ENCODE assay signal across 16 cellular contexts in the genomic region with DNA sequence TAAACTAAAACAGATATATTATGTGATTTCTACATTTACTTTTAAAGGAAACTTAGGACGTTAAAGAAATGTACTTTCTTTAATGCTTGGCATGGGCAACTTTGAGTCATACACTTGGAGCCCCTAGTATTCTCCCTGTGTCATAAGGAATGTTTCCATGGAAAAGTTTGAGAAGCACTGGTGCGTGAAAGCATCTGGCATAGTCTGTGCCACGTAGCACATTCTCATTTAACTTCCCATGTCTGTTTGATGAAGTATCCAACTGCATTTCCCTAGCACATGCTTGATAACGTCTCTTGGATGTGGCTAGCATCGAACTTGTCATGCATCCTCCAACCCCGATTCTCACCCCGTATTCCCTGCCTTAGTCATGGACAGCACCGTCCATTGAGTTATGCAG.
"Had no signal": no experiment of that assay in that cellular context is flagged by ENCODE, and none has a peak within 500 bp of the region (broad histone marks: within the 10 kb centered on the region; RNA-seq: fewer than 3 reads in every experiment).

No MANE protein-coding gene starts in this region.

- ATAC-seq: activated CD4-positive, CD25-positive, alpha-beta regulatory T cell treated with anti-CD3 and anti-CD28 coated beads, Interleukin-2, amount 50 U/mL, for 24 hours; activated T-cell treated with anti-CD3 and anti-CD28 coated beads, Interleukin-2, amount 50 U/mL, for 72 hours; body of pancreas; left lung had no signal

- H3K9me3 Mint-ChIP-seq: activated naive CD4-positive, alpha-beta T cell treated with anti-CD3 and anti-CD28 coated beads, Interleukin-2, amount 50 U/mL, for 24 hours; activated T-cell treated with anti-CD3 and anti-CD28 coated beads, Interleukin-2, amount 50 U/mL, for 72 hours; stimulated activated naive CD8-positive, alpha-beta T cell treated with anti-CD3 and anti-CD28 coated beads, Interleukin-15, Interleukin-2, amounts not matched to agents 100 ng/mL and 50 ng/mL, for 24 hours had no signal

- H3K4me3 Mint-ChIP-seq: activated naive CD4-positive, alpha-beta T cell treated with anti-CD3 and anti-CD28 coated beads, Interleukin-2, amount 50 U/mL, for 24 hours; activated T-cell treated with anti-CD3 and anti-CD28 coated beads, Interleukin-2, amount 50 U/mL, for 72 hours; stimulated activated naive CD8-positive, alpha-beta T cell treated with anti-CD3 and anti-CD28 coated beads, Interleukin-15, Interleukin-2, amounts not matched to agents 100 ng/mL and 50 ng/mL, for 24 hours had no signal

- H3K27me3 ChIP-seq: adrenal gland, body of pancreas, left lung, transverse colon, uterus had no signal

- H3K4me1 Mint-ChIP-seq: activated naive CD4-positive, alpha-beta T cell treated with anti-CD3 and anti-CD28 coated beads, Interleukin-2, amount 50 U/mL, for 24 hours had no signal

- H3K36me3 ChIP-seq: adrenal gland, transverse colon, uterus had no signal

- H3K9me3 ChIP-seq: adrenal gland, body of pancreas, left lung, transverse colon, uterus had no signal

- H3K4me3 ChIP-seq: adrenal gland, body of pancreas, hepatocyte, left lung, transverse colon, uterus had no signal

- H3K27ac Mint-ChIP-seq: activated naive CD4-positive, alpha-beta T cell treated with anti-CD3 and anti-CD28 coated beads, Interleukin-2, amount 50 U/mL, for 24 hours; activated T-cell treated with anti-CD3 and anti-CD28 coated beads, Interleukin-2, amount 50 U/mL, for 72 hours; stimulated activated naive CD8-positive, alpha-beta T cell treated with anti-CD3 and anti-CD28 coated beads, Interleukin-15, Interleukin-2, amounts not matched to agents 100 ng/mL and 50 ng/mL, for 24 hours had no signal

- DNase-seq: activated CD4-positive, alpha-beta T cell treated with anti-CD3 and anti-CD28 coated beads, Interleukin-2, amount 50 U/mL, for 1 hour; activated CD8-positive, alpha-beta memory T cell treated with anti-CD3 and anti-CD28 coated beads for 24 hours; activated CD8-positive, alpha-beta memory T cell treated with anti-CD3 and anti-CD28 coated beads, Interleukin-2, amount 50 U/mL, for 48 hours; activated gamma-delta T cell; activated T-cell treated with anti-CD3 and anti-CD28 coated beads, Interleukin-2, amount 50 U/mL, for 72 hours; adrenal gland; body of pancreas; left lung; occipital lobe; T1000; transverse colon; uterus had no signal

- H3K36me3 Mint-ChIP-seq: activated naive CD4-positive, alpha-beta T cell treated with anti-CD3 and anti-CD28 coated beads, Interleukin-2, amount 50 U/mL, for 24 hours had no signal
